ENCODE assay signal across 17 cellular contexts in the genomic region with DNA sequence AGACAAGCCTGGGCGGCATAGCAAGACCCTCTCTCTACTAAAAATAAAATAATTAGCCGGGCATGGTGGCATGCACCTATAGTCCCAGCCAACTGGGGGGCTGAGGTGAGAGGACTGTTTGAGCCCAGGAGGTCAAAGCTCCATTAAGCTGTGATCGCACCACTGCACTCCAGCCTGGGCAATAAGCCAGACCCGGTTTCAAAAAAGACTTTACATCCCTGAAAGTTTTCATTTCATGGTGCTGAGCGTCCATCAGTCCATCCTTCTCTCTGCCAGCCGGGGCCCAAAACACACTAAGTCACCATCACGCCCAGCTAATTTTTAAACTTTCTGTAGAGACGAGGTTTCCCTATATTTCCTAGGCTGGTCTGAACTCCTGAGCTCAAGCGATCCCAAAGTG. TPM values are rescaled to one million over a fixed set of nuclear protein-coding genes. Genes with fewer than 3 reads are reported as not detected.
DNase-seq lines count a peak whose midpoint lies in the region; ATAC-seq, FAIRE-seq and TF ChIP-seq lines count a peak whose summit lies in the region.
"Had no signal": no experiment of that assay in that cellular context is flagged by ENCODE, and none has a peak within 500 bp of the region (broad histone marks: within the 10 kb centered on the region; RNA-seq: fewer than 3 reads in every experiment).

No MANE protein-coding gene starts in this region.

- CTCF ChIA-PET in HepG2 (lab: Yijun Ruan, JAX; ENCODE audit: low intra/inter-chr PET ratio, low total read pairs) = no interaction called here

- FAIRE-seq in HepG2 (lab: Jason Lieb, UNC) = no peak
- FAIRE-seq: colon had no signal

- H3K4me1 ChIP-seq in liver (ENCODE audit: control insufficient read depth in 4 of 4, insufficient read depth in 4 of 4, low read length in 3 of 4) (peaks cover 2 to 18% (median 8%) of the 10 kb centered on the region in 4 donors), HepG2 (ENCODE audit: insufficient read depth, low read length) (peaks cover 26% of the 10 kb centered on the region), mesenchymal stem cell (ENCODE audit: control insufficient read depth, insufficient read depth, low read depth, low read length) (peaks cover 29% of the 10 kb centered on the region), tibial nerve (peaks cover 0 to 13% (median 7%) of the 10 kb centered on the region in 4 donors)
- H3K4me1 ChIP-seq: testis had no signal

- H4K20me1 ChIP-seq in HepG2 (ENCODE audit: insufficient read depth, low read length) = no peaks in the 10 kb centered on the region

- H2BK120ac ChIP-seq in mesenchymal stem cell (ENCODE audit: low read depth, low read length) = no peak overlapping the region

- no TSS peak for BruUV-seq in HepG2 (replicated peaks; lab: Mats Ljungman, UMichigan)

- intact Hi-C loops in HepG2 (cut with micrococcal nuclease; ENCODE audit: unreplicated experiment) = no loop called here

- H2BK15ac ChIP-seq in mesenchymal stem cell (ENCODE audit: low read depth, poor library complexity, severe bottlenecking) = no peak overlapping the region

- no peaks in the 10 kb centered on the region for H3K79me2 ChIP-seq in HepG2 (ENCODE audit: insufficient read depth, low read length)

- H2AK5ac ChIP-seq in mesenchymal stem cell (ENCODE audit: low read length, severe bottlenecking) = no peak overlapping the region

- H3K9me3 ChIP-seq in liver (ENCODE audit: control insufficient read depth in 4 of 4, low read length in 3 of 4) (no peaks in the 10 kb centered on the region), HepG2 (ENCODE audit: low read length) (no peaks in the 10 kb centered on the region), mesenchymal stem cell (ENCODE audit: control insufficient read depth, low read length) (no peaks in the 10 kb centered on the region), tibial nerve (no peaks in the 10 kb centered on the region)
- H3K9me3 ChIP-seq: testis had no signal

- H4K8ac ChIP-seq in mesenchymal stem cell (ENCODE audit: low read length) = no peak overlapping the region

- no peak overlapping the region for H3K14ac ChIP-seq in mesenchymal stem cell (ENCODE audit: low read length in 2 of 2)

- TF ChIP-seq RAD21 in liver (IDR thresholded peaks at IDR 0.05) (no peak), HepG2 (CRISPR knock-in tag; IDR thresholded peaks at IDR 0.05) (no peak)

- TF ChIP-seq CTCF in liver (IDR thresholded peaks at IDR 0.05; ENCODE audit: low read depth, low read length, missing input control) = no peak
- no peak for TF ChIP-seq CTCF in HepG2 (CRISPR knock-in tag; IDR thresholded peaks at IDR 0.05)
- TF ChIP-seq CTCF in tibial nerve (IDR thresholded peaks at IDR 0.05) = no peak

- ATAC-seq in HepG2 (no peak), HG02642 (IDR thresholded peaks at IDR 0.05; ENCODE audit: poor library complexity, unreplicated experiment) (no peak)
- ATAC-seq: GM23338, SK-N-SH treated with all-trans-retinoic acid at 6 μM for 48 hours had no signal

- H3K27ac ChIP-seq in liver (ENCODE audit: low read depth in 1 of 2, low read length in 2 of 2) (peak overlapping the region; percentile 76 to 87), HepG2 (ENCODE audit: extremely low read length, insufficient read depth, low read length) (no peak overlapping the region), mesenchymal stem cell (ENCODE audit: low read length, poor library complexity, severe bottlenecking) (peak overlapping the region; percentile 94), tibial nerve (peak overlapping the region in 3 of 4 donors; percentile 19 to 75 (median 69))
- H3K27ac ChIP-seq: KMS-11, testis had no signal

- no peak overlapping the region for H3K18ac ChIP-seq in mesenchymal stem cell (ENCODE audit: low read depth in 1 of 2, low read length in 2 of 2)

- in situ Hi-C loops in HepG2 (cut with HindIII; ENCODE audit: extremely low pct_ligation_motif_present, low pct_unique_long_range_greater_than_20kb) = no loop called here

- H3K4ac ChIP-seq in mesenchymal stem cell (ENCODE audit: low read depth in 1 of 2, low read length in 2 of 2) = no peak overlapping the region

- no peak overlapping the region for H3K4me3 ChIP-seq in liver (ENCODE audit: low read depth in 1 of 3, low read length in 3 of 3)
- no peak overlapping the region for H3K4me3 ChIP-seq in HepG2 (replicated peaks in 1 of 3; ENCODE audit: insufficient read depth in 1 of 3, low read depth in 2 of 3, low read length in 3 of 3)
- H3K4me3 ChIP-seq in mesenchymal stem cell (ENCODE audit: insufficient read depth in 1 of 2, low read depth in 1 of 2, low read length in 2 of 2) = no peak overlapping the region
- H3K4me3 ChIP-seq in tibial nerve = no peak overlapping the region
- H3K4me3 ChIP-seq: GM23338, testis had no signal

- H3K9ac ChIP-seq in liver (ENCODE audit: low read depth in 1 of 2, low read length in 2 of 2) (no peak overlapping the region), HepG2 (ENCODE audit: insufficient read depth, low read depth, low read length) (no peak overlapping the region), mesenchymal stem cell (ENCODE audit: low read length) (no peak overlapping the region)
- H3K9ac ChIP-seq: KMS-11 had no signal

- no peak overlapping the region for H2BK12ac ChIP-seq in mesenchymal stem cell (ENCODE audit: low read length in 2 of 2)

- TF ChIP-seq POLR2A in HepG2 (IDR thresholded peaks at IDR 0.05; ENCODE audit: insufficient read depth in 1 of 2, low read depth in 2 of 2, low read length in 2 of 2) (no peak), tibial nerve (IDR thresholded peaks at IDR 0.05) (no peak)

- no peaks in the 10 kb centered on the region for H3K27me3 ChIP-seq in liver (ENCODE audit: control insufficient read depth in 4 of 4, insufficient read depth in 4 of 4, low read length in 3 of 4)
- no peaks in the 10 kb centered on the region for H3K27me3 ChIP-seq in HepG2 (ENCODE audit: control insufficient read depth in 1 of 2, insufficient read depth in 2 of 2, low read length in 2 of 2)
- H3K27me3 ChIP-seq in mesenchymal stem cell (ENCODE audit: control insufficient read depth in 1 of 2, insufficient read depth in 1 of 2, low read length in 2 of 2) = no peaks in the 10 kb centered on the region
- H3K27me3 ChIP-seq in tibial nerve = no peaks in the 10 kb centered on the region
- H3K27me3 ChIP-seq: testis had no signal

- H3K23ac ChIP-seq in mesenchymal stem cell (ENCODE audit: low read length in 2 of 2) = no peak overlapping the region

- DNase-seq in HepG2 (ENCODE audit: low spot score) (no peak), mesenchymal stem cell (no peak), tibial nerve (ENCODE audit: low spot score in 2 of 2) (no peak), AG08396 (ENCODE audit: low spot score) (no peak)
- DNase-seq: GF-D8; NCI-H187 treated with DMSO at 0.1 percent for 48 hours; stimulated activated CD4-positive, alpha-beta T cell treated with anti-CD3 and anti-CD28 coated beads, Interleukin-12 subunit alpha, Interleukin-12 subunit beta, amount 100 ng/mL, for 4 hours; stimulated activated CD8-positive, alpha-beta memory T cell treated with anti-CD3 and anti-CD28 coated beads, Interleukin-4, amount 100 ng/mL, for 48 hours; T-helper 9 cell; testis had no signal

- no peak overlapping the region for H4K91ac ChIP-seq in mesenchymal stem cell (ENCODE audit: low read length)

- TF ChIP-seq EP300 in HepG2 (IDR thresholded peaks at IDR 0.05; ENCODE audit: low read depth in 2 of 2, low read length in 2 of 2) (no peak), HepG2 (CRISPR knock-in tag; IDR thresholded peaks at IDR 0.05; ENCODE audit: borderline replicate concordance) (no peak), tibial nerve (IDR thresholded peaks at IDR 0.05) (no peak)

- peaks cover 14% of the 10 kb centered on the region for H3K79me1 ChIP-seq in mesenchymal stem cell (replicated peaks; ENCODE audit: low read length, poor library complexity, severe bottlenecking)

- H3K36me3 ChIP-seq in liver (ENCODE audit: control insufficient read depth in 4 of 4, insufficient read depth in 3 of 4, low read depth in 1 of 4, low read length in 3 of 4) (no peaks in the 10 kb centered on the region), HepG2 (replicated peaks in 1 of 2; ENCODE audit: control insufficient read depth in 1 of 2, insufficient read depth in 2 of 2, low read length in 2 of 2) (no peaks in the 10 kb centered on the region), mesenchymal stem cell (ENCODE audit: control insufficient read depth in 1 of 2, insufficient read depth in 2 of 2, low read depth in 1 of 2, low read length in 2 of 2) (peaks cover 0 to 27% of the 10 kb centered on the region in 2 experiments), tibial nerve (peaks cover 0 to 4% (median 0%) of the 10 kb centered on the region in 3 donors)

- POLR2A ChIA-PET in HepG2 (lab: Yijun Ruan, JAX) = interaction anchor here (0.6 to 1.3 kb wide), 2 partner anchors 29 to 51 kb away, joined by 3 to 6 read pairs; partner anchors contain the start of gene FN3KRP

- no peak overlapping the region for H2AFZ ChIP-seq in HepG2 (ENCODE audit: low read length)
- no peak overlapping the region for H2AFZ ChIP-seq in mesenchymal stem cell (ENCODE audit: low read depth, low read length)
- H2AFZ ChIP-seq: GM23338 had no signal

- H3K4me2 ChIP-seq in HepG2 (ENCODE audit: low read depth, low read length) (no peak overlapping the region), mesenchymal stem cell (ENCODE audit: low read length, poor library complexity, severe bottlenecking) (no peak overlapping the region)
- H3K4me2 ChIP-seq: GM23338, KMS-11 had no signal

- 95% methylated on average over 9 of the region's 9 CpGs for WGBS in liver
- WGBS in HepG2 (ENCODE audit: low lambda C conversion rate) = 91% methylated on average over 9 of the region's 9 CpGs
- WGBS in mesenchymal stem cell = 85% methylated on average over 9 of the region's 9 CpGs
- WGBS in tibial nerve, 2 donors = 85 to 94% methylated on average over 7 to 9 of the region's 9 CpGs

- no peak overlapping the region for H2BK5ac ChIP-seq in mesenchymal stem cell (ENCODE audit: low read depth, low read length, poor library complexity, severe bottlenecking)

RNA-seq across cellular contexts. Expression of gene RAB40B, which starts 10.6 kb away (rescaled TPM):
- total RNA-seq in liver = 1 to 10 TPM; 2.9 to 9.6 TPM
- polyA plus RNA-seq in liver = 10 to 100 TPM; 11.4 to 12.1 TPM
- total RNA-seq in HepG2 (2016; rRNA removed; fragmentation: Illumina TruSeq; extraction: Trizol) = 4.4 and 6.2 TPM in 2 replicates
- 8.6 and 11.9 TPM in 2 replicates for total RNA-seq in HepG2 (2016; cell fraction: cytosol; rRNA removed; fragmentation: Illumina TruSeq; extraction: Trizol; ENCODE audit: low read depth)
- 6.2 and 7.4 TPM in 2 replicates for total RNA-seq in HepG2 (2016; cell fraction: insoluble cytoplasmic fraction; rRNA removed; fragmentation: Illumina TruSeq; extraction: Trizol)
- 18.5 and 22.6 TPM in 2 replicates for total RNA-seq in HepG2 (2016; cell fraction: membrane; rRNA removed; fragmentation: Illumina TruSeq; extraction: Trizol)
- 3.7 TPM in 2 replicates for total RNA-seq in HepG2 (2016; cell fraction: nucleus; rRNA removed; fragmentation: Illumina TruSeq; extraction: Trizol)
- 6.5 and 7.2 TPM in 2 replicates for polyA plus RNA-seq in HepG2 (2011; rRNA removed)
- 5.7 and 9.9 TPM in 2 replicates for polyA plus RNA-seq in HepG2 (2011; cell fraction: cytosol; rRNA removed)
- 10.8 and 12.6 TPM in 2 replicates for polyA plus RNA-seq in HepG2 (2011; cell fraction: nucleus; rRNA removed)
- 6.2 and 7.3 TPM in 2 replicates for polyA plus RNA-seq in HepG2 (2012)
- 25.0 and 26.7 TPM in 2 replicates for polyA plus RNA-seq in HepG2 (2016; cell fraction: cytosol; fragmentation: Illumina TruSeq; extraction: Trizol; ENCODE audit: low read depth)
- 7.0 and 7.6 TPM in 2 replicates for polyA plus RNA-seq in HepG2 (2016; cell fraction: insoluble cytoplasmic fraction; fragmentation: Illumina TruSeq; extraction: Trizol; ENCODE audit: low read depth)
- 27.5 and 28.9 TPM in 2 replicates for polyA plus RNA-seq in HepG2 (2016; cell fraction: membrane; fragmentation: Illumina TruSeq; extraction: Trizol; ENCODE audit: low read depth)
- 8.7 and 12.0 TPM in 2 replicates for polyA plus RNA-seq in HepG2 (2016; cell fraction: nucleus; fragmentation: Illumina TruSeq; extraction: Trizol; ENCODE audit: insufficient read depth, low read depth)
- polyA minus RNA-seq in HepG2 (2011; rRNA and poly(A)+ RNA removed; ENCODE audit: low replicate concordance) = 3.1 and 8.9 TPM in 2 replicates
- polyA minus RNA-seq in HepG2 (2011; cell fraction: cytosol; rRNA and poly(A)+ RNA removed) = 1.4 and 3.2 TPM in 2 replicates
- polyA minus RNA-seq in HepG2 (2011; cell fraction: nucleus; rRNA and poly(A)+ RNA removed) = 2.7 TPM in 2 replicates
- 8.5 TPM for polyA plus RNA-seq in mesenchymal stem cell (2013, experiment 1 of 2)
- 7.7 TPM for polyA plus RNA-seq in mesenchymal stem cell (2013, experiment 2 of 2)
- 10 to 100 TPM; 27.3 to 39.0 (median 36.7) TPM for total RNA-seq in tibial nerve

RNA-seq across cellular contexts. Expression of gene FN3KRP, which starts 28.6 kb away (rescaled TPM):
- total RNA-seq in liver (10 to 100 TPM; 10.1 to 15.5 TPM), HepG2 (2016; rRNA removed; fragmentation: Illumina TruSeq; extraction: Trizol) (28.2 and 36.1 TPM in 2 replicates), tibial nerve (10 to 100 TPM; 17.4 to 22.5 (median 21.0) TPM)
- polyA plus RNA-seq in liver (10 to 100 TPM; 10.9 to 11.2 TPM), HepG2 (2011; rRNA removed) (22.1 and 22.4 TPM in 2 replicates)
- 5.3 and 7.1 TPM in 2 replicates for total RNA-seq in HepG2 (2016; cell fraction: cytosol; rRNA removed; fragmentation: Illumina TruSeq; extraction: Trizol; ENCODE audit: low read depth)
- 27.6 and 34.8 TPM in 2 replicates for total RNA-seq in HepG2 (2016; cell fraction: insoluble cytoplasmic fraction; rRNA removed; fragmentation: Illumina TruSeq; extraction: Trizol)
- 17.5 and 18.4 TPM in 2 replicates for total RNA-seq in HepG2 (2016; cell fraction: membrane; rRNA removed; fragmentation: Illumina TruSeq; extraction: Trizol)
- 16.5 and 21.0 TPM in 2 replicates for total RNA-seq in HepG2 (2016; cell fraction: nucleus; rRNA removed; fragmentation: Illumina TruSeq; extraction: Trizol)
- 17.7 and 18.3 TPM in 2 replicates for polyA plus RNA-seq in HepG2 (2011; cell fraction: cytosol; rRNA removed)
- polyA plus RNA-seq in HepG2 (2011; cell fraction: nucleus; rRNA removed) = 34.0 and 36.3 TPM in 2 replicates
- polyA plus RNA-seq in HepG2 (2012) = 27.4 and 37.9 TPM in 2 replicates
- polyA plus RNA-seq in HepG2 (2016; cell fraction: cytosol; fragmentation: Illumina TruSeq; extraction: Trizol; ENCODE audit: low read depth) = 6.9 and 7.2 TPM in 2 replicates
- polyA plus RNA-seq in HepG2 (2016; cell fraction: insoluble cytoplasmic fraction; fragmentation: Illumina TruSeq; extraction: Trizol; ENCODE audit: low read depth) = 54.4 and 62.2 TPM in 2 replicates
- polyA plus RNA-seq in HepG2 (2016; cell fraction: membrane; fragmentation: Illumina TruSeq; extraction: Trizol; ENCODE audit: low read depth) = 14.4 and 14.9 TPM in 2 replicates
- polyA plus RNA-seq in HepG2 (2016; cell fraction: nucleus; fragmentation: Illumina TruSeq; extraction: Trizol; ENCODE audit: insufficient read depth, low read depth) = 57.5 and 59.5 TPM in 2 replicates
- polyA minus RNA-seq in HepG2 (2011; rRNA and poly(A)+ RNA removed; ENCODE audit: low replicate concordance) = 13.3 and 23.3 TPM in 2 replicates
- 11.0 and 11.2 TPM in 2 replicates for polyA minus RNA-seq in HepG2 (2011; cell fraction: cytosol; rRNA and poly(A)+ RNA removed)
- 9.8 and 12.2 TPM in 2 replicates for polyA minus RNA-seq in HepG2 (2011; cell fraction: nucleus; rRNA and poly(A)+ RNA removed)
- polyA plus RNA-seq in mesenchymal stem cell (2013, experiment 1 of 2) = 13.0 TPM
- polyA plus RNA-seq in mesenchymal stem cell (2013, experiment 2 of 2) = 12.8 TPM

RNA-seq across cellular contexts. Expression of gene WDR45B, which starts 39.6 kb away (rescaled TPM):
- total RNA-seq in liver (10 to 100 TPM; 28.2 to 40.9 TPM), HepG2 (2016; rRNA removed; fragmentation: Illumina TruSeq; extraction: Trizol) (86.2 and 88.8 TPM in 2 replicates), tibial nerve (100 to 1,000 TPM in 1 of 4 donors, 10 to 100 TPM in 3; 64.9 to 114 (median 88.5) TPM)
- polyA plus RNA-seq in liver (10 to 100 TPM; 25.4 to 30.2 TPM), HepG2 (2011; rRNA removed) (153 and 155 TPM in 2 replicates)
- total RNA-seq in HepG2 (2016; cell fraction: cytosol; rRNA removed; fragmentation: Illumina TruSeq; extraction: Trizol; ENCODE audit: low read depth) = 59.9 and 62.3 TPM in 2 replicates
- 80.2 and 87.6 TPM in 2 replicates for total RNA-seq in HepG2 (2016; cell fraction: insoluble cytoplasmic fraction; rRNA removed; fragmentation: Illumina TruSeq; extraction: Trizol)
- 148 and 149 TPM in 2 replicates for total RNA-seq in HepG2 (2016; cell fraction: membrane; rRNA removed; fragmentation: Illumina TruSeq; extraction: Trizol)
- 45.2 and 55.4 TPM in 2 replicates for total RNA-seq in HepG2 (2016; cell fraction: nucleus; rRNA removed; fragmentation: Illumina TruSeq; extraction: Trizol)
- 121 and 131 TPM in 2 replicates for polyA plus RNA-seq in HepG2 (2011; cell fraction: cytosol; rRNA removed)
- 186 and 214 TPM in 2 replicates for polyA plus RNA-seq in HepG2 (2011; cell fraction: nucleus; rRNA removed)
- polyA plus RNA-seq in HepG2 (2012) = 124 and 164 TPM in 2 replicates
- 65.9 and 70.7 TPM in 2 replicates for polyA plus RNA-seq in HepG2 (2016; cell fraction: cytosol; fragmentation: Illumina TruSeq; extraction: Trizol; ENCODE audit: low read depth)
- 89.4 and 101 TPM in 2 replicates for polyA plus RNA-seq in HepG2 (2016; cell fraction: insoluble cytoplasmic fraction; fragmentation: Illumina TruSeq; extraction: Trizol; ENCODE audit: low read depth)
- 129 and 138 TPM in 2 replicates for polyA plus RNA-seq in HepG2 (2016; cell fraction: membrane; fragmentation: Illumina TruSeq; extraction: Trizol; ENCODE audit: low read depth)
- 81.4 and 81.5 TPM in 2 replicates for polyA plus RNA-seq in HepG2 (2016; cell fraction: nucleus; fragmentation: Illumina TruSeq; extraction: Trizol; ENCODE audit: insufficient read depth, low read depth)
- polyA minus RNA-seq in HepG2 (2011; rRNA and poly(A)+ RNA removed; ENCODE audit: low replicate concordance) = 68.7 and 113 TPM in 2 replicates
- polyA minus RNA-seq in HepG2 (2011; cell fraction: cytosol; rRNA and poly(A)+ RNA removed) = 60.7 and 64.4 TPM in 2 replicates
- polyA minus RNA-seq in HepG2 (2011; cell fraction: nucleus; rRNA and poly(A)+ RNA removed) = 61.5 and 68.1 TPM in 2 replicates
- polyA plus RNA-seq in mesenchymal stem cell (2013, experiment 1 of 2) = 65.7 TPM
- 65.3 TPM for polyA plus RNA-seq in mesenchymal stem cell (2013, experiment 2 of 2)

RNA-seq across cellular contexts. Expression of gene FN3K, which starts 47.5 kb away (rescaled TPM):
- total RNA-seq in liver (10 to 100 TPM; 18.4 to 21.5 TPM), HepG2 (2016; rRNA removed; fragmentation: Illumina TruSeq; extraction: Trizol) (12.2 and 22.0 TPM in 2 replicates), tibial nerve (10 to 100 TPM; 13.3 to 45.5 (median 18.7) TPM)
- polyA plus RNA-seq in liver (10 to 100 TPM; 24.4 to 28.7 TPM), HepG2 (2011; rRNA removed) (3.5 and 5.7 TPM in 2 replicates)
- total RNA-seq in HepG2 (2016; cell fraction: cytosol; rRNA removed; fragmentation: Illumina TruSeq; extraction: Trizol; ENCODE audit: low read depth) = 9.6 and 10.3 TPM in 2 replicates
- 12.7 and 23.9 TPM in 2 replicates for total RNA-seq in HepG2 (2016; cell fraction: insoluble cytoplasmic fraction; rRNA removed; fragmentation: Illumina TruSeq; extraction: Trizol)
- 17.0 and 17.4 TPM in 2 replicates for total RNA-seq in HepG2 (2016; cell fraction: membrane; rRNA removed; fragmentation: Illumina TruSeq; extraction: Trizol)
- total RNA-seq in HepG2 (2016; cell fraction: nucleus; rRNA removed; fragmentation: Illumina TruSeq; extraction: Trizol) = 29.1 and 32.3 TPM in 2 replicates
- polyA plus RNA-seq in HepG2 (2011; cell fraction: cytosol; rRNA removed) = 1.9 and 2.0 TPM in 2 replicates
- polyA plus RNA-seq in HepG2 (2011; cell fraction: nucleus; rRNA removed) = 27.8 and 27.9 TPM in 2 replicates
- 48.6 and 58.1 TPM in 2 replicates for polyA plus RNA-seq in HepG2 (2012)
- polyA plus RNA-seq in HepG2 (2016; cell fraction: cytosol; fragmentation: Illumina TruSeq; extraction: Trizol; ENCODE audit: low read depth) = 21.3 and 21.5 TPM in 2 replicates
- polyA plus RNA-seq in HepG2 (2016; cell fraction: insoluble cytoplasmic fraction; fragmentation: Illumina TruSeq; extraction: Trizol; ENCODE audit: low read depth) = 52.3 and 61.0 TPM in 2 replicates
- 23.7 and 26.9 TPM in 2 replicates for polyA plus RNA-seq in HepG2 (2016; cell fraction: membrane; fragmentation: Illumina TruSeq; extraction: Trizol; ENCODE audit: low read depth)
- 78.1 and 80.9 TPM in 2 replicates for polyA plus RNA-seq in HepG2 (2016; cell fraction: nucleus; fragmentation: Illumina TruSeq; extraction: Trizol; ENCODE audit: insufficient read depth, low read depth)
- polyA minus RNA-seq in HepG2 (2011; rRNA and poly(A)+ RNA removed; ENCODE audit: low replicate concordance) = 1.6 and 9.2 TPM in 2 replicates
- 17.1 and 26.0 TPM in 2 replicates for polyA minus RNA-seq in HepG2 (2011; cell fraction: cytosol; rRNA and poly(A)+ RNA removed)
- 24.3 and 29.1 TPM in 2 replicates for polyA minus RNA-seq in HepG2 (2011; cell fraction: nucleus; rRNA and poly(A)+ RNA removed)
- polyA plus RNA-seq in mesenchymal stem cell (2013, experiment 1 of 2) = 5.0 TPM
- polyA plus RNA-seq in mesenchymal stem cell (2013, experiment 2 of 2) = 5.7 TPM
- total RNA-seq: RPMI7951 had no signal
